Comparison of ENCODE assay signal across 8 cellular contexts in genomic region chr11:31369348-31370329, GRCh38. TPM values are rescaled to one million over a fixed set of nuclear protein-coding genes. Genes with fewer than 3 reads are reported as not detected.
DNase-seq lines count a peak whose midpoint lies in the region; ATAC-seq and TF ChIP-seq lines count a peak whose summit lies in the region.

TSS of gene DCDC1 (minus strand) at chr11:31369739. CDS start at chr11:31328280, 41,459 bp downstream.
TSS of gene DNAJC24 (plus strand) at chr11:31369860. CDS start at chr11:31370749, 889 bp downstream.

- POLR2A ChIA-PET in WTC11 (lab: Charles Lee), result no interaction called here

- peak; percentile 90 for DNase-seq in AG08396 (ENCODE audit: low spot score)
- peak; percentile 95 for DNase-seq in NCI-H2227 treated with DMSO at 0.1 percent for 48 hours (lab: John Stamatoyannopoulos, UW)
- peak; percentile 95 for DNase-seq in WTC11 (ENCODE audit: low spot score)
- peak; percentile 12 to 97 (median 86) for DNase-seq in caudate nucleus (lab: John Stamatoyannopoulos, UW)
- peak; percentile 95 for DNase-seq in inferior parietal cortex (ENCODE audit: extremely low spot score)
- DNase-seq in smooth muscle cell of the brain vasculature (ENCODE audit: low read depth, low spot score), result peak; percentile 76

- peak; percentile 98 for ATAC-seq in HG03175 (IDR thresholded peaks at IDR 0.05; ENCODE audit: unreplicated experiment)
- peak; percentile 97 for ATAC-seq in WTC11

- H3K9me3 Mint-ChIP-seq in WTC11, result no peaks in the 10 kb centered on the region

- no peak for TF ChIP-seq CTCF in WTC11 (IDR thresholded peaks at IDR 0.05)

- H3K4me3 Mint-ChIP-seq in WTC11, result peak within 1 kb of the TSS; percentile 87

- H3K27ac ChIP-seq in caudate nucleus (ENCODE audit: low read depth, low read length), result peak within 1 kb of the TSS; percentile 90

- in situ Hi-C loops in GM18951 (cut with MboI; ENCODE audit: low sequenced_read_pairs, unreplicated experiment), result no loop called here

- peak; percentile 86 for TF ChIP-seq POLR2A in GM18951 (IDR thresholded peaks at IDR 0.05; ENCODE audit: extremely low read depth, insufficient read depth, insufficient read length)

- H3K27me3 Mint-ChIP-seq in WTC11 (ENCODE audit: low read depth), result no peaks in the 10 kb centered on the region; the same call in 1 of the 2 replicates

- CTCF ChIA-PET in WTC11 (lab: Charles Lee), result interaction anchor here (0.7 to 2.5 kb wide), 13 partner anchors 9 to 637 kb away, joined by 3 to 15 read pairs (median 4); no protein-coding TSS in a partner anchor

- peak within 1 kb of the TSS; percentile 95 for H3K27ac Mint-ChIP-seq in WTC11

- peaks cover 10% of the 10 kb centered on the region for H3K4me1 Mint-ChIP-seq in WTC11

- no peaks in the 10 kb centered on the region for H3K36me3 Mint-ChIP-seq in WTC11

TF ChIP-seq in WTC11, 78 proteins besides CTCF, POLR2A, EP300 and RAD21:
- TF ChIP-seq ZBTB21 (CRISPR knock-in tag; IDR thresholded peaks at IDR 0.05; ENCODE audit: borderline replicate concordance) (no peak), CREB1 (CRISPR knock-in tag; IDR thresholded peaks at IDR 0.05) (no peak), ZNF671 (CRISPR knock-in tag; IDR thresholded peaks at IDR 0.05) (no peak), OVOL2 (CRISPR knock-in tag; IDR thresholded peaks at IDR 0.05; ENCODE audit: borderline replicate concordance) (no peak), E2F5 (CRISPR knock-in tag; IDR thresholded peaks at IDR 0.05) (no peak), EMX1 (CRISPR knock-in tag; IDR thresholded peaks at IDR 0.05) (no peak), GABPB1 (CRISPR knock-in tag; IDR thresholded peaks at IDR 0.05) (peak; percentile 75), ELF4 (CRISPR knock-in tag; IDR thresholded peaks at IDR 0.05; ENCODE audit: low read depth) (no peak), CREM (CRISPR knock-in tag; IDR thresholded peaks at IDR 0.05) (0 out of 2 replicates have a peak, but pooled peaks have one; percentile 35), FOXK1 (CRISPR knock-in tag; IDR thresholded peaks at IDR 0.05) (0 out of 2 replicates have a peak, but pooled peaks have one; percentile 61), HMGXB4 (CRISPR knock-in tag; IDR thresholded peaks at IDR 0.05) (no peak), SP1 (CRISPR knock-in tag; conservative IDR thresholded peaks at IDR 0.05) (peak; percentile 94), FOXP1 (CRISPR knock-in tag; IDR thresholded peaks at IDR 0.05; ENCODE audit: borderline replicate concordance) (peak; percentile 47; the same call in 1 of the 2 replicates), TEAD1 (CRISPR knock-in tag; IDR thresholded peaks at IDR 0.05) (0 out of 2 replicates have a peak, but pooled peaks have one; percentile 74), FOXP4 (CRISPR knock-in tag; IDR thresholded peaks at IDR 0.05) (0 out of 2 replicates have a peak, but pooled peaks have one; percentile 46), ETV6 (CRISPR knock-in tag; IDR thresholded peaks at IDR 0.05) (peak; percentile 77; the same call in 1 of the 2 replicates), ATF2 (CRISPR knock-in tag; IDR thresholded peaks at IDR 0.05; ENCODE audit: borderline replicate concordance, low read depth) (no peak), ZMAT4 (CRISPR knock-in tag; IDR thresholded peaks at IDR 0.05) (no peak), FOXJ3 (CRISPR knock-in tag; IDR thresholded peaks at IDR 0.05; ENCODE audit: borderline replicate concordance) (no peak), ESRRA (CRISPR knock-in tag; IDR thresholded peaks at IDR 0.05; ENCODE audit: borderline replicate concordance) (no peak), E2F1 (CRISPR knock-in tag; IDR thresholded peaks at IDR 0.05) (no peak), ZBTB43 (CRISPR knock-in tag; IDR thresholded peaks at IDR 0.05) (no peak)

RNA-seq across cellular contexts. Expression of gene DCDC1, which starts in this region (rescaled TPM):
- 0.22 to 0.25 TPM (median 0.25 TPM) in 3 replicates for total RNA-seq in WTC11 (2021)

RNA-seq across cellular contexts. Expression of gene DNAJC24, which starts in this region (rescaled TPM):
- 14.6 to 17.8 TPM (median 15.4 TPM) in 3 replicates for total RNA-seq in WTC11 (2021)

Comparison
In these comparisons a context has a peak if more than half of its experiments do, and no peak if none do; other contexts are left out.
1. Peak in every context shown above with its lines: DNase-seq, ATAC-seq and H3K27ac ChIP-seq.